9 cellular contexts compared by ENCODE assay signal in genomic region chr16:66651474-66651765, GRCh38. TPM values are rescaled to one million over a fixed set of nuclear protein-coding genes. Genes with fewer than 3 reads are reported as not detected.
DNase-seq lines count a peak whose midpoint lies in the region; ATAC-seq, FAIRE-seq and TF ChIP-seq lines count a peak whose summit lies in the region.
"Had no signal": no experiment of that assay in that cellular context is flagged by ENCODE, and none has a peak within 500 bp of the region (broad histone marks: within the 10 kb centered on the region; RNA-seq: fewer than 3 reads in every experiment).

No MANE protein-coding gene starts in this region.

- H3K9ac ChIP-seq in HUES48 (ENCODE audit: low read depth, low read length), result no peak overlapping the region

- no peaks in the 10 kb centered on the region for H3K36me3 ChIP-seq in HUES48 (ENCODE audit: control insufficient read depth, insufficient read depth, low read length)
- H3K36me3 ChIP-seq: uterus had no signal

- ATAC-seq in GM18519 (IDR thresholded peaks at IDR 0.05; ENCODE audit: low FRiP score, unreplicated experiment), result no peak
- no peak for ATAC-seq in HG02571 (IDR thresholded peaks at IDR 0.05; ENCODE audit: unreplicated experiment)

- DNase-seq in CD14-positive monocyte (ENCODE audit: low spot score) (no peak), caudate nucleus (lab: John Stamatoyannopoulos, UW) (no peak), nephron progenitor cell (no peak), T-helper 1 cell (no peak), RCC 7860 (ENCODE audit: low spot score) (no peak)

- peak overlapping the region; percentile 50; the same call in 1 of the 2 replicates for H3K4me3 ChIP-seq in HUES48 (ENCODE audit: low read depth, low read length)
- H3K4me3 ChIP-seq: uterus had no signal

- TF ChIP-seq CTCF in CD14-positive monocyte (IDR thresholded peaks at IDR 0.05) (no peak), nephron progenitor cell (IDR thresholded peaks at IDR 0.05) (no peak)

- H3K27ac Mint-ChIP-seq in CD14-positive monocyte, result peak overlapping the region in 4 of 7 donors; percentile 11 to 81 (median 80)
- no peak overlapping the region for H3K27ac Mint-ChIP-seq in nephron progenitor cell

- peak overlapping the region; percentile 67 to 87 for H3K4me3 Mint-ChIP-seq in CD14-positive monocyte
- H3K4me3 Mint-ChIP-seq in nephron progenitor cell, result peak overlapping the region; percentile 71

- no peaks in the 10 kb centered on the region for H3K27me3 ChIP-seq in HUES48 (ENCODE audit: control insufficient read depth, insufficient read depth, low read length)
- H3K27me3 ChIP-seq: uterus had no signal

- H3K9me3 Mint-ChIP-seq in CD14-positive monocyte (peaks cover 0 to 2% (median 0%) of the 10 kb centered on the region in 7 donors), nephron progenitor cell (no peaks in the 10 kb centered on the region)

- no peak overlapping the region for H3K27ac ChIP-seq in HUES48 (ENCODE audit: low read depth, low read length)
- peak overlapping the region; percentile 79 for H3K27ac ChIP-seq in caudate nucleus (ENCODE audit: low read depth, low read length)
- H3K27ac ChIP-seq: uterus had no signal

- H3K27me3 Mint-ChIP-seq in CD14-positive monocyte (ENCODE audit: low read depth in 3 of 3) (peaks cover 0 to 1% (median 0%) of the 10 kb centered on the region in 3 donors), nephron progenitor cell (ENCODE audit: low read depth, poor library complexity) (peaks cover 3% of the 10 kb centered on the region)

- intact Hi-C loops in CD14-positive monocyte (cut with micrococcal nuclease), result loop anchor here in 1 of 2 donors (5.0 kb wide), 1 partner anchor 46 kb away; the partner anchor contains the start of gene CMTM4

- peaks cover 19% of the 10 kb centered on the region for H3K4me1 ChIP-seq in HUES48 (ENCODE audit: control insufficient read depth, insufficient read depth, low read length)
- H3K4me1 ChIP-seq: uterus had no signal

- peaks cover 50% of the 10 kb centered on the region for H3K4me1 Mint-ChIP-seq in CD14-positive monocyte
- H3K4me1 Mint-ChIP-seq in nephron progenitor cell, result peaks cover 17% of the 10 kb centered on the region

- H3K36me3 Mint-ChIP-seq in CD14-positive monocyte, result no peaks in the 10 kb centered on the region
- no peaks in the 10 kb centered on the region for H3K36me3 Mint-ChIP-seq in nephron progenitor cell (ENCODE audit: low read depth)

- no peaks in the 10 kb centered on the region for H3K9me3 ChIP-seq in HUES48 (ENCODE audit: control insufficient read depth, insufficient read depth, low read length)
- H3K9me3 ChIP-seq: uterus had no signal

- FAIRE-seq in RCC 7860 (lab: Jason Lieb, UNC), result no peak

RNA-seq across cellular contexts. Expression of gene CMTM4, which starts 45.1 kb away (rescaled TPM):
- polyA plus RNA-seq in CD14-positive monocyte, result under 1 TPM; 0.41 to 0.45 TPM

RNA-seq across cellular contexts. Expression of gene CMTM3, which starts 46.9 kb away (rescaled TPM):
- polyA plus RNA-seq in CD14-positive monocyte, result 100 to 1,000 TPM; 126 to 131 TPM
